In the genomic region with DNA sequence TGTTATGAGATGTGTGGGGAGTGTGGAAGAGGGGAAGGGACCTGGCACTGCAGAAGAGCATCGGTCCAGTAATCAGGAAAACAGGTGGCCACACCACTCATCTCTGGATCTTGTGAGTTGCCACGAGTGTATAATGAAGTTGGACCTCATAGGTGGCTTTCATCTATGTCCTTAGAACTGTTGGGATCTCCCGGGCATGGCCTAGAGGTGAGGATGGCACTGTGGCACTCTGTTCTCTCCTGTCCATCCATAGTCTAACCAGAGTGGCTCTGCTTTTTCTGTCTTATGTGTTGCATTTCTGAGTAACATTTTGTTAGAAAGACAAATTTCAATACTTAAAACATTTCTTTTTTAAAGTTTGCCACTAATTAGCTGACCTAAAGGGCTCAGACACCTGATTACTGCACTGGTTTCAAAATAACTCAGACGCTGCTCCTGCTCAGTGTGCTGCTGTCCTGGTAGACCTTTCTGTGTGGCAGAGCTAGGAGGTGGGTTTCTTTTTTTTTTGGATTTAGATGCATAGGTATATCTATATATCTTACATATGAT, we compare ENCODE assay signal across 30 cellular contexts. TPM values are rescaled to one million over a fixed set of nuclear protein-coding genes. Genes with fewer than 3 reads are reported as not detected.
"Had no signal": no experiment of that assay in that cellular context is flagged by ENCODE, and none has a peak within 500 bp of the region (broad histone marks: within the 10 kb centered on the region; RNA-seq: fewer than 3 reads in every experiment).

No MANE protein-coding gene starts in this region.

- H3K4me1 ChIP-seq: testis had no signal

- H3K9me3 Mint-ChIP-seq: stimulated activated naive B cell treated with anti-CD40 and anti-IgM and Interleukin-4, amounts not matched to agents 10 μg/mL and 1 μg/mL and 100 μg/mL, for 72 hours; stimulated activated naive CD8-positive, alpha-beta T cell treated with anti-CD3 and anti-CD28 coated beads, Interleukin-15, amount 100 ng/mL, for 72 hours; stimulated activated naive CD8-positive, alpha-beta T cell treated with anti-CD3 and anti-CD28 coated beads, Interleukin-15, Interleukin-2, amounts not matched to agents 100 ng/mL and 50 ng/mL, for 24 hours; type B pancreatic cell had no signal

- H3K27me3 ChIP-seq: testis, thyroid gland, vagina had no signal

- H3K27ac Mint-ChIP-seq: stimulated activated naive B cell treated with anti-CD40 and anti-IgM and Interleukin-4, amounts not matched to agents 10 μg/mL and 1 μg/mL and 100 μg/mL, for 72 hours; stimulated activated naive CD8-positive, alpha-beta T cell treated with anti-CD3 and anti-CD28 coated beads, Interleukin-15, amount 100 ng/mL, for 72 hours; stimulated activated naive CD8-positive, alpha-beta T cell treated with anti-CD3 and anti-CD28 coated beads, Interleukin-15, Interleukin-2, amounts not matched to agents 100 ng/mL and 50 ng/mL, for 24 hours; type B pancreatic cell had no signal

- H3K27ac ChIP-seq: stomach, suprapubic skin, testis, thoracic aorta, thyroid gland, tibial artery, tibial nerve, transverse colon, upper lobe of left lung, upper lobe of right lung, uterus, vagina had no signal

- H3K4me3 ChIP-seq: stomach, suprapubic skin, testis, thoracic aorta, thyroid gland, tibial artery, tibial nerve, transverse colon, upper lobe of left lung, upper lobe of right lung, uterus, vagina had no signal

- H3K9me3 ChIP-seq: stomach, suprapubic skin, testis, thoracic aorta, thyroid gland, tibial artery, tibial nerve, transverse colon, upper lobe of left lung, upper lobe of right lung, uterus, vagina had no signal

- DNase-seq: stimulated activated CD4-positive, alpha-beta T cell treated with anti-CD3 and anti-CD28 coated beads, Interleukin-2, amount 100 ng/mL, for 24 hours; stimulated activated CD4-positive, alpha-beta T cell treated with anti-CD3 and anti-CD28 coated beads, Interleukin-2, amount 100 ng/mL, for 48 hours; stimulated activated CD4-positive, alpha-beta T cell treated with anti-CD3 and anti-CD28 coated beads, Interleukin-4, amount 100 ng/mL, for 1 hour; stimulated activated CD4-positive, alpha-beta T cell treated with anti-CD3 and anti-CD28 coated beads, Interleukin-4, amount 100 ng/mL, for 24 hours; stimulated activated CD4-positive, alpha-beta T cell treated with anti-CD3 and anti-CD28 coated beads, Interleukin-4, amount 100 ng/mL, for 4 hours; stimulated activated CD8-positive, alpha-beta memory T cell treated with anti-CD3 and anti-CD28 coated beads, Interleukin-4, amount 100 ng/mL, for 48 hours; stimulated activated naive B cell treated with anti-CD40 and anti-IgM and Interleukin-4, amounts not matched to agents 10 μg/mL and 1 μg/mL and 100 μg/mL, for 72 hours; stimulated activated naive CD4-positive, alpha-beta T cell; stimulated activated naive CD4-positive, alpha-beta T cell treated with Interleukin-2 at 50 U/mL for 16 hours; stimulated activated naive CD8-positive, alpha-beta T cell treated with anti-CD3 and anti-CD28 coated beads, Interleukin-15, amount 100 ng/mL, for 72 hours; stimulated activated naive CD8-positive, alpha-beta T cell treated with anti-CD3 and anti-CD28 coated beads, Interleukin-15, Interleukin-2, amounts not matched to agents 100 U/mL and 50 U/mL, for 24 hours; stomach; substantia nigra; testis; thyroid gland; tibial artery; transverse colon; trophoblast cell; upper lobe of left lung; upper lobe of right lung; uterus had no signal

- ATAC-seq: stimulated activated naive B cell treated with anti-CD40 and anti-IgM and Interleukin-4, amounts not matched to agents 10 μg/mL and 1 μg/mL and 100 μg/mL, for 72 hours; stimulated activated naive CD8-positive, alpha-beta T cell treated with anti-CD3 and anti-CD28 coated beads, Interleukin-15, amount 100 ng/mL, for 72 hours; stimulated activated naive CD8-positive, alpha-beta T cell treated with anti-CD3 and anti-CD28 coated beads, Interleukin-15, Interleukin-2, amounts not matched to agents 100 U/mL and 50 U/mL, for 24 hours; upper lobe of right lung had no signal

- H3K36me3 ChIP-seq: stomach, suprapubic skin, thoracic aorta, thyroid gland, tibial artery, tibial nerve, transverse colon, upper lobe of left lung, upper lobe of right lung, uterus had no signal

- FAIRE-seq: urothelium cell line had no signal

- H3K36me3 Mint-ChIP-seq: stimulated activated naive B cell treated with anti-CD40 and anti-IgM and Interleukin-4, amounts not matched to agents 10 μg/mL and 1 μg/mL and 100 μg/mL, for 72 hours; type B pancreatic cell had no signal

- H3K4me3 Mint-ChIP-seq: stimulated activated naive B cell treated with anti-CD40 and anti-IgM and Interleukin-4, amounts not matched to agents 10 μg/mL and 1 μg/mL and 100 μg/mL, for 72 hours; stimulated activated naive CD8-positive, alpha-beta T cell treated with anti-CD3 and anti-CD28 coated beads, Interleukin-15, amount 100 ng/mL, for 72 hours; stimulated activated naive CD8-positive, alpha-beta T cell treated with anti-CD3 and anti-CD28 coated beads, Interleukin-15, Interleukin-2, amounts not matched to agents 100 ng/mL and 50 ng/mL, for 24 hours; type B pancreatic cell had no signal

RNA-seq across cellular contexts. Expression of gene CNMD, which starts 5.5 kb away (rescaled TPM):
- total RNA-seq: stomach, suprapubic skin, thoracic aorta, tibial nerve, transverse colon, upper lobe of right lung, ureter, uterus, vagina had no signal
- polyA plus RNA-seq: stomach, urinary bladder had no signal
